ENCODE assay signal across 8 cellular contexts in genomic region chr3:4271834-4272233, GRCh38. TPM values are rescaled to one million over a fixed set of nuclear protein-coding genes. Genes with fewer than 3 reads are reported as not detected.
DNase-seq lines count a peak whose midpoint lies in the region; TF ChIP-seq lines count a peak whose summit lies in the region.

No MANE protein-coding gene starts in this region.

- H3K9me3 ChIP-seq in mammary epithelial cell (replicated peaks; ENCODE audit: insufficient read depth, low read length) = no peaks in the 10 kb centered on the region
- no peaks in the 10 kb centered on the region for H3K9me3 ChIP-seq in CD8-positive, alpha-beta memory T cell (ENCODE audit: low read length)

- peaks cover 11 to 17% (median 16%) of the 10 kb centered on the region in 3 donors for H3K4me1 Mint-ChIP-seq in CD8-positive, alpha-beta memory T cell

- H4K5ac ChIP-seq in mesendoderm (ENCODE audit: low read length) = no peak overlapping the region

- H3K27me3 Mint-ChIP-seq in CD8-positive, alpha-beta memory T cell = no peaks in the 10 kb centered on the region

- CTCF ChIA-PET in mammary epithelial cell (lab: Charles Lee; ENCODE audit: low non-redundant PET) = interaction anchor here (0.8 to 1.4 kb wide), 2 partner anchors 1071 to 1078 kb away, joined by 3 to 11 read pairs; no protein-coding TSS in a partner anchor
- CTCF ChIA-PET in CD8-positive, alpha-beta memory T cell (lab: Charles Lee) = interaction anchor here (1.0 kb wide), 1 partner anchor 1072 kb away, joined by 3 read pairs; no protein-coding TSS in a partner anchor

- H4K8ac ChIP-seq in mesendoderm (ENCODE audit: low read depth, low read length) = no peak overlapping the region

- H3K9me3 Mint-ChIP-seq in CD8-positive, alpha-beta memory T cell = peaks cover 0 to 4% (median 3%) of the 10 kb centered on the region in 5 donors

- H3K18ac ChIP-seq in mesendoderm (ENCODE audit: low read length) = no peak overlapping the region

- POLR2A ChIA-PET in CD8-positive, alpha-beta memory T cell (lab: Charles Lee) = no interaction called here

- no peak overlapping the region for H3K56ac ChIP-seq in mesendoderm (ENCODE audit: low read length)

- H3K4me1 ChIP-seq in mammary epithelial cell (ENCODE audit: insufficient read depth, low read length) = no peaks in the 10 kb centered on the region
- no peaks in the 10 kb centered on the region for H3K4me1 ChIP-seq in mesendoderm (ENCODE audit: control insufficient read depth, low read depth, low read length)
- H3K4me1 ChIP-seq in CD8-positive, alpha-beta memory T cell (ENCODE audit: insufficient read depth, low read length) = no peaks in the 10 kb centered on the region

- no peaks in the 10 kb centered on the region for H3K79me1 ChIP-seq in mesendoderm (ENCODE audit: low read length)

- no peak overlapping the region for H2BK120ac ChIP-seq in mesendoderm (ENCODE audit: low read depth, low read length)

- H2AFZ ChIP-seq in mammary epithelial cell (ENCODE audit: low read depth, low read length) = no peak overlapping the region

- BruUV-seq in mammary epithelial cell (replicated peaks; lab: Mats Ljungman, UMichigan) = no TSS peak

- intact Hi-C loops in mammary epithelial cell (cut with micrococcal nuclease) = loop anchor here (1.0 kb wide), 1 partner anchor 1072 kb away; no protein-coding TSS in a partner anchor

- TF ChIP-seq CTCF in LNCaP clone FGC (IDR thresholded peaks at IDR 0.05; ENCODE audit: control insufficient read depth, extremely low read depth, insufficient read depth) (peak; percentile 79), mammary epithelial cell (conservative IDR thresholded peaks at IDR 0.05 in 1 of 2, IDR thresholded peaks at IDR 0.05 in 1 of 2; ENCODE audit: extremely low read depth in 1 of 2, insufficient read depth in 1 of 2, low read depth in 1 of 2, low read length in 2 of 2) (peak; percentile 48 to 52)

- H3K27ac Mint-ChIP-seq in CD8-positive, alpha-beta memory T cell = peak overlapping the region in 1 of 8 donors; percentile 12

- H3K4me2 ChIP-seq in mammary epithelial cell (ENCODE audit: insufficient read depth, low read depth, low read length) (no peak overlapping the region), mesendoderm (ENCODE audit: low read length) (no peak overlapping the region)

- H2BK15ac ChIP-seq in mesendoderm (replicated peaks; ENCODE audit: low read depth) = no peak overlapping the region

- no peaks in the 10 kb centered on the region for H4K20me1 ChIP-seq in mammary epithelial cell (ENCODE audit: insufficient read depth, low read length)

- H3K9ac ChIP-seq in mammary epithelial cell (ENCODE audit: insufficient read depth, low read length) = no peak overlapping the region
- H3K9ac ChIP-seq in mesendoderm (ENCODE audit: low read length) = no peak overlapping the region

- in situ Hi-C loops in mammary epithelial cell (cut with MboI; ENCODE audit: low sequenced_read_pairs in 2 of 2) = no loop called here

- peak; percentile 4 for DNase-seq in EL
- peak; percentile 40 for DNase-seq in LNCaP clone FGC (ENCODE audit: low read depth)
- DNase-seq in mammary epithelial cell = peak; percentile 3
- DNase-seq in mesendoderm = peak; percentile 62
- no peak for DNase-seq in NCI-H526 treated with DMSO at 0.1 percent for 48 hours (lab: John Stamatoyannopoulos, UW)
- DNase-seq in CD8-positive, alpha-beta memory T cell = no peak
- DNase-seq in activated CD4-positive, CD25-positive, alpha-beta regulatory T cell (lab: John Stamatoyannopoulos, UW) = no peak
- no peak for DNase-seq in activated CD4-positive, CD25-positive, alpha-beta regulatory T cell treated with anti-CD3 and anti-CD28 coated beads, Interleukin-2, amount 50 U/mL, for 72 hours

- no peaks in the 10 kb centered on the region for H3K36me3 ChIP-seq in mammary epithelial cell (ENCODE audit: insufficient read depth, low read length)
- H3K36me3 ChIP-seq in mesendoderm (ENCODE audit: control insufficient read depth, insufficient read depth, low read length) = no peaks in the 10 kb centered on the region
- no peaks in the 10 kb centered on the region for H3K36me3 ChIP-seq in CD8-positive, alpha-beta memory T cell (ENCODE audit: insufficient read depth, low read length)

- dilution Hi-C loops in mammary epithelial cell (cut with HindIII; ENCODE audit: low sequenced_read_pairs) = no loop called here

- H3K4me3 ChIP-seq in LNCaP clone FGC (ENCODE audit: low read depth, low read length) (no peak overlapping the region), mammary epithelial cell (replicated peaks in 1 of 3; ENCODE audit: insufficient read depth in 1 of 3, low read depth in 2 of 3, low read length in 3 of 3) (no peak overlapping the region), mesendoderm (ENCODE audit: low read length) (no peak overlapping the region)
- H3K4me3 ChIP-seq in CD8-positive, alpha-beta memory T cell (ENCODE audit: low read length) = no peak overlapping the region

- H3K27ac ChIP-seq in mammary epithelial cell (ENCODE audit: insufficient read depth, low read depth, low read length) (no peak overlapping the region), mesendoderm (ENCODE audit: low read depth, low read length) (no peak overlapping the region)
- H3K27ac ChIP-seq in CD8-positive, alpha-beta memory T cell (ENCODE audit: low read depth, low read length) = no peak overlapping the region

- H3K36me3 Mint-ChIP-seq in CD8-positive, alpha-beta memory T cell = peaks cover 0 to 7% (median 3%) of the 10 kb centered on the region in 3 donors

- H2AK5ac ChIP-seq in mesendoderm (ENCODE audit: low read length) = no peak overlapping the region

- H2BK5ac ChIP-seq in mesendoderm (ENCODE audit: low read length) = no peak overlapping the region

- H3K79me2 ChIP-seq in mammary epithelial cell (ENCODE audit: insufficient read depth, low read length) (no peaks in the 10 kb centered on the region), mesendoderm (ENCODE audit: control insufficient read depth, insufficient read depth, low read length) (no peaks in the 10 kb centered on the region)

- WGBS in mammary epithelial cell (ENCODE audit: low coverage, missing lambda C conversion rate) = 4% methylated on average over 4 of the region's 4 CpGs
- WGBS in mesendoderm (ENCODE audit: extremely low coverage, insufficient coverage, low lambda C conversion rate) = no CpG with 5 or more reads among the region's 4 CpGs

- H3K23ac ChIP-seq in mesendoderm (ENCODE audit: low read length) = no peak overlapping the region

- H3K4me3 Mint-ChIP-seq in CD8-positive, alpha-beta memory T cell = no peak overlapping the region

- H3K4ac ChIP-seq in mesendoderm (ENCODE audit: low read depth, low read length) = no peak overlapping the region

- H3K27me3 ChIP-seq in mammary epithelial cell (ENCODE audit: insufficient read depth, low read length) = no peaks in the 10 kb centered on the region
- no peaks in the 10 kb centered on the region for H3K27me3 ChIP-seq in mesendoderm (ENCODE audit: insufficient read depth, low read length, poor library complexity)
- H3K27me3 ChIP-seq in CD8-positive, alpha-beta memory T cell (ENCODE audit: insufficient read depth, low read length, poor library complexity, severe bottlenecking) = no peaks in the 10 kb centered on the region

RNA-seq across cellular contexts. Expression of gene SETMAR, which starts 31.3 kb away (rescaled TPM):
- 10 to 100 TPM in 1 of 2 donors, 1 to 10 TPM in 1; 9.9 to 20.8 TPM for total RNA-seq in mammary epithelial cell
- polyA plus RNA-seq in mammary epithelial cell = 11.1 TPM
- polyA minus RNA-seq in mammary epithelial cell = 8.0 TPM
- polyA plus RNA-seq in mesendoderm (2013, experiment 1 of 2) = 29.8 TPM
- polyA plus RNA-seq in mesendoderm (2013, experiment 2 of 2) = 29.0 TPM
- 10 to 100 TPM; 18.4 to 18.6 TPM for total RNA-seq in CD8-positive, alpha-beta memory T cell
- 12.0 TPM for polyA plus RNA-seq in CD8-positive, alpha-beta memory T cell

Comparison
In these comparisons a context has a peak if more than half of its experiments do, and no peak if none do; other contexts are left out.
1. DNase-seq: peak in EL (single experiment), LNCaP clone FGC (single experiment), mammary epithelial cell (single experiment) and mesendoderm (single experiment); none in NCI-H526 treated with DMSO at 0.1 percent for 48 hours (single experiment), CD8-positive, alpha-beta memory T cell (0 of 5), activated CD4-positive, CD25-positive, alpha-beta regulatory T cell (0 of 4) and activated CD4-positive, CD25-positive, alpha-beta regulatory T cell treated with anti-CD3 and anti-CD28 coated beads, Interleukin-2, amount 50 U/mL, for 72 hours (single experiment).